Comparison of ENCODE assay signal across 17 cellular contexts in genomic region chr6:473759-474453, GRCh38.
DNase-seq lines count a peak whose midpoint lies in the region; ATAC-seq and TF ChIP-seq lines count a peak whose summit lies in the region.
"Had no signal": no experiment of that assay in that cellular context is flagged by ENCODE, and none has a peak within 500 bp of the region (broad histone marks: within the 10 kb centered on the region; RNA-seq: fewer than 3 reads in every experiment).

No MANE protein-coding gene starts in this region.

- H3K14ac ChIP-seq in trophoblast cell (ENCODE audit: low read length): no peak overlapping the region

- H3K4me3 Mint-ChIP-seq in activated CD4-positive, alpha-beta memory T cell treated with anti-CD3 and anti-CD28 coated beads for 36 hours: peak overlapping the region; percentile 44
- no peak overlapping the region for H3K4me3 Mint-ChIP-seq in activated CD4-positive, alpha-beta memory T cell treated with anti-CD3 and anti-CD28 coated beads, Interleukin-2, amount 10 ng/mL, durations not matched to agents 7 days and 5 days
- H3K4me3 Mint-ChIP-seq in activated naive CD8-positive, alpha-beta T cell treated with anti-CD3 and anti-CD28 coated beads, Interleukin-2, amount 50 U/mL, for 24 hours: no peak overlapping the region
- no peak overlapping the region for H3K4me3 Mint-ChIP-seq in progenitor cell of endocrine pancreas (ENCODE audit: low read depth)
- H3K4me3 Mint-ChIP-seq: mesothelial cell of epicardium had no signal

- no peak overlapping the region for H2BK12ac ChIP-seq in trophoblast cell (ENCODE audit: low read length)

- H2BK5ac ChIP-seq in trophoblast cell (ENCODE audit: low read depth, low read length, poor library complexity): no peak overlapping the region

- no peaks in the 10 kb centered on the region for H3K9me3 ChIP-seq in OCI-LY3 (ENCODE audit: insufficient read depth, low read length)
- no peaks in the 10 kb centered on the region for H3K9me3 ChIP-seq in trophoblast cell (ENCODE audit: insufficient read depth, low read depth, low read length)
- no peaks in the 10 kb centered on the region for H3K9me3 ChIP-seq in Karpas-422 (ENCODE audit: low read length)
- H3K9me3 ChIP-seq: vagina had no signal

- H3K9me2 ChIP-seq in Karpas-422 (replicated peaks; ENCODE audit: insufficient read depth, low read length): no peaks in the 10 kb centered on the region

- H3K4me2 ChIP-seq in OCI-LY3 (ENCODE audit: low read length) (peak overlapping the region; percentile 90), trophoblast cell (ENCODE audit: low read length) (no peak overlapping the region), Karpas-422 (ENCODE audit: low read depth, low read length, poor library complexity, severe bottlenecking) (no peak overlapping the region)

- CTCF ChIA-PET in activated CD4-positive, alpha-beta memory T cell treated with anti-CD3 and anti-CD28 coated beads for 36 hours (lab: Charles Lee): interaction anchor here (1.5 to 2.1 kb wide), 4 partner anchors 15 to 285 kb away, joined by 3 to 9 read pairs (median 3); no protein-coding TSS in a partner anchor
- CTCF ChIA-PET in activated CD4-positive, alpha-beta memory T cell treated with anti-CD3 and anti-CD28 coated beads, Interleukin-2, amount 10 ng/mL, durations not matched to agents 7 days and 5 days (lab: Charles Lee): no interaction called here

- H2BK120ac ChIP-seq in trophoblast cell (ENCODE audit: insufficient read depth, low read length, poor library complexity): no peak overlapping the region

- H2AFZ ChIP-seq in OCI-LY3 (ENCODE audit: low read depth, low read length): no peak overlapping the region
- H2AFZ ChIP-seq in trophoblast cell (ENCODE audit: insufficient read depth, low read length, poor library complexity): no peak overlapping the region
- no peak overlapping the region for H2AFZ ChIP-seq in Karpas-422 (ENCODE audit: low read length)

- peaks cover 69% of the 10 kb centered on the region for H3K4me1 Mint-ChIP-seq in activated CD4-positive, alpha-beta memory T cell treated with anti-CD3 and anti-CD28 coated beads for 36 hours (ENCODE audit: low read depth)
- peaks cover 56% of the 10 kb centered on the region for H3K4me1 Mint-ChIP-seq in activated CD4-positive, alpha-beta memory T cell treated with anti-CD3 and anti-CD28 coated beads, Interleukin-2, amount 10 ng/mL, durations not matched to agents 7 days and 5 days
- H3K4me1 Mint-ChIP-seq in activated naive CD8-positive, alpha-beta T cell treated with anti-CD3 and anti-CD28 coated beads, Interleukin-2, amount 50 U/mL, for 24 hours: peaks cover 61% of the 10 kb centered on the region
- peaks cover 2% of the 10 kb centered on the region for H3K4me1 Mint-ChIP-seq in progenitor cell of endocrine pancreas (ENCODE audit: low read depth)
- H3K4me1 Mint-ChIP-seq: mesothelial cell of epicardium had no signal

- H3K36me3 Mint-ChIP-seq in activated CD4-positive, alpha-beta memory T cell treated with anti-CD3 and anti-CD28 coated beads for 36 hours: no peaks in the 10 kb centered on the region
- no peaks in the 10 kb centered on the region for H3K36me3 Mint-ChIP-seq in activated CD4-positive, alpha-beta memory T cell treated with anti-CD3 and anti-CD28 coated beads, Interleukin-2, amount 10 ng/mL, durations not matched to agents 7 days and 5 days (ENCODE audit: low read depth)
- no peaks in the 10 kb centered on the region for H3K36me3 Mint-ChIP-seq in activated naive CD8-positive, alpha-beta T cell treated with anti-CD3 and anti-CD28 coated beads, Interleukin-2, amount 50 U/mL, for 24 hours (ENCODE audit: low read depth)
- no peaks in the 10 kb centered on the region for H3K36me3 Mint-ChIP-seq in progenitor cell of endocrine pancreas (ENCODE audit: insufficient read depth)
- H3K36me3 Mint-ChIP-seq: mesothelial cell of epicardium had no signal

- H3K36me3 ChIP-seq in OCI-LY3 (replicated peaks; ENCODE audit: low read depth, low read length) (no peaks in the 10 kb centered on the region), trophoblast cell (ENCODE audit: control insufficient read depth in 1 of 2, insufficient read depth in 2 of 2, low read length in 2 of 2) (no peaks in the 10 kb centered on the region), Karpas-422 (ENCODE audit: insufficient read depth, low read length) (no peaks in the 10 kb centered on the region)
- H3K36me3 ChIP-seq: vagina had no signal

- no peak for ATAC-seq in activated naive CD8-positive, alpha-beta T cell treated with anti-CD3 and anti-CD28 coated beads, Interleukin-2, amount 50 U/mL, for 24 hours

- no CpG with 5 or more reads among the region's 27 CpGs for WGBS in trophoblast cell (ENCODE audit: extremely low coverage, insufficient coverage, insufficient read length)

- no peak overlapping the region for H3K4ac ChIP-seq in trophoblast cell (ENCODE audit: low read depth, low read length)

- no peak overlapping the region for H4K91ac ChIP-seq in trophoblast cell (ENCODE audit: low read depth, low read length)

- no peaks in the 10 kb centered on the region for H3K9me3 Mint-ChIP-seq in activated CD4-positive, alpha-beta memory T cell treated with anti-CD3 and anti-CD28 coated beads for 36 hours
- no peaks in the 10 kb centered on the region for H3K9me3 Mint-ChIP-seq in activated CD4-positive, alpha-beta memory T cell treated with anti-CD3 and anti-CD28 coated beads, Interleukin-2, amount 10 ng/mL, durations not matched to agents 7 days and 5 days
- H3K9me3 Mint-ChIP-seq in activated naive CD8-positive, alpha-beta T cell treated with anti-CD3 and anti-CD28 coated beads, Interleukin-2, amount 50 U/mL, for 24 hours: no peaks in the 10 kb centered on the region
- no peaks in the 10 kb centered on the region for H3K9me3 Mint-ChIP-seq in progenitor cell of endocrine pancreas (ENCODE audit: low read depth)
- H3K9me3 Mint-ChIP-seq: mesothelial cell of epicardium had no signal

- peaks cover 33% of the 10 kb centered on the region for H3K79me2 ChIP-seq in OCI-LY3 (ENCODE audit: low read length)
- no peaks in the 10 kb centered on the region for H3K79me2 ChIP-seq in trophoblast cell (ENCODE audit: control insufficient read depth, insufficient read depth, low read length, poor library complexity)
- H3K79me2 ChIP-seq in Karpas-422 (ENCODE audit: low read length): no peaks in the 10 kb centered on the region

- no peak for DNase-seq in activated CD4-positive, alpha-beta memory T cell treated with anti-CD3 and anti-CD28 coated beads for 36 hours
- DNase-seq in activated CD4-positive, alpha-beta memory T cell treated with anti-CD3 and anti-CD28 coated beads, Interleukin-2, amount 10 ng/mL, durations not matched to agents 7 days and 5 days: no peak
- DNase-seq in activated naive CD8-positive, alpha-beta T cell treated with anti-CD3 and anti-CD28 coated beads, Interleukin-2, amount 50 U/mL, for 24 hours: no peak
- peak; percentile 3 to 23 for DNase-seq in trophoblast cell
- no peak for DNase-seq in NCI-H1092 (lab: John Stamatoyannopoulos, UW)
- DNase-seq in Karpas-422: no peak
- DNase-seq in progenitor cell of endocrine pancreas (ENCODE audit: low spot score, unreplicated experiment): no peak
- DNase-seq: glutamatergic neuron, GOT3, IMR-90, islet precursor cell, NCI-H1092 treated with DMSO at 0.1 percent for 48 hours, SW 1271 had no signal

- no peak overlapping the region for H4K8ac ChIP-seq in trophoblast cell (ENCODE audit: low read depth, low read length)

- no peak overlapping the region for H4K12ac ChIP-seq in trophoblast cell (ENCODE audit: low read depth, low read length)

- H3K9ac ChIP-seq in OCI-LY3 (ENCODE audit: low read length): peak overlapping the region; percentile 93
- H3K9ac ChIP-seq in trophoblast cell (ENCODE audit: low read length): no peak overlapping the region
- no peak overlapping the region for H3K9ac ChIP-seq in Karpas-422 (ENCODE audit: low read length)

- TF ChIP-seq CTCF in OCI-LY3 (IDR thresholded peaks at IDR 0.05; ENCODE audit: low read depth, low read length) (no peak), progenitor cell of endocrine pancreas (IDR thresholded peaks at IDR 0.05; ENCODE audit: unreplicated experiment) (no peak)

- H3K18ac ChIP-seq in trophoblast cell (ENCODE audit: low read length): no peak overlapping the region

- POLR2A ChIA-PET in activated CD4-positive, alpha-beta memory T cell treated with anti-CD3 and anti-CD28 coated beads for 36 hours (lab: Charles Lee): interaction anchor here (0.7 to 3.4 kb wide), 6 partner anchors 10 to 70 kb away, joined by 3 to 15 read pairs (median 4); no protein-coding TSS in a partner anchor
- POLR2A ChIA-PET in activated CD4-positive, alpha-beta memory T cell treated with anti-CD3 and anti-CD28 coated beads, Interleukin-2, amount 10 ng/mL, durations not matched to agents 7 days and 5 days (lab: Charles Lee): interaction anchor here (0.8 to 3.9 kb wide), 12 partner anchors 8 to 84 kb away, joined by 3 to 26 read pairs (median 6); no protein-coding TSS in a partner anchor

- no peak overlapping the region for H2AK5ac ChIP-seq in trophoblast cell (ENCODE audit: low read length)

- H3K79me1 ChIP-seq in trophoblast cell (ENCODE audit: low read length): no peaks in the 10 kb centered on the region

- H3K23ac ChIP-seq in trophoblast cell (ENCODE audit: low read length): no peak overlapping the region

- no peak overlapping the region for H3K27ac Mint-ChIP-seq in activated CD4-positive, alpha-beta memory T cell treated with anti-CD3 and anti-CD28 coated beads for 36 hours
- no peak overlapping the region for H3K27ac Mint-ChIP-seq in activated CD4-positive, alpha-beta memory T cell treated with anti-CD3 and anti-CD28 coated beads, Interleukin-2, amount 10 ng/mL, durations not matched to agents 7 days and 5 days
- H3K27ac Mint-ChIP-seq in activated naive CD8-positive, alpha-beta T cell treated with anti-CD3 and anti-CD28 coated beads, Interleukin-2, amount 50 U/mL, for 24 hours: peak overlapping the region; percentile 79
- H3K27ac Mint-ChIP-seq in progenitor cell of endocrine pancreas: no peak overlapping the region
- H3K27ac Mint-ChIP-seq: mesothelial cell of epicardium had no signal

- peak overlapping the region; percentile 98 for H3K27ac ChIP-seq in OCI-LY3 (ENCODE audit: low read length)
- H3K27ac ChIP-seq in trophoblast cell (ENCODE audit: low read depth, low read length): no peak overlapping the region
- H3K27ac ChIP-seq in Karpas-422 (ENCODE audit: low read length): no peak overlapping the region
- H3K27ac ChIP-seq: epithelial cell of prostate, vagina had no signal

- no peaks in the 10 kb centered on the region for H4K20me1 ChIP-seq in OCI-LY3 (ENCODE audit: insufficient read depth, low read length)
- H4K20me1 ChIP-seq in Karpas-422 (ENCODE audit: insufficient read depth, low read depth, low read length): no peaks in the 10 kb centered on the region

- peaks cover 91% of the 10 kb centered on the region for H3K4me1 ChIP-seq in OCI-LY3 (ENCODE audit: low read length)
- H3K4me1 ChIP-seq in trophoblast cell (ENCODE audit: control insufficient read depth in 1 of 2, insufficient read depth in 2 of 2, low read length in 2 of 2): no peaks in the 10 kb centered on the region
- H3K4me1 ChIP-seq in Karpas-422 (ENCODE audit: low read length): peaks cover 5% of the 10 kb centered on the region; the same call in 1 of the 2 replicates
- H3K4me1 ChIP-seq: vagina had no signal

- peaks cover 5% of the 10 kb centered on the region for H3K27me3 Mint-ChIP-seq in activated CD4-positive, alpha-beta memory T cell treated with anti-CD3 and anti-CD28 coated beads for 36 hours
- H3K27me3 Mint-ChIP-seq in activated CD4-positive, alpha-beta memory T cell treated with anti-CD3 and anti-CD28 coated beads, Interleukin-2, amount 10 ng/mL, durations not matched to agents 7 days and 5 days: peaks cover 45% of the 10 kb centered on the region
- H3K27me3 Mint-ChIP-seq in activated naive CD8-positive, alpha-beta T cell treated with anti-CD3 and anti-CD28 coated beads, Interleukin-2, amount 50 U/mL, for 24 hours: no peaks in the 10 kb centered on the region
- H3K27me3 Mint-ChIP-seq in progenitor cell of endocrine pancreas: peaks cover 18% of the 10 kb centered on the region

- peak overlapping the region; percentile 30 for H3K4me3 ChIP-seq in OCI-LY3 (ENCODE audit: low read length)
- no peak overlapping the region for H3K4me3 ChIP-seq in trophoblast cell (ENCODE audit: low read depth, low read length)
- H3K4me3 ChIP-seq in Karpas-422 (ENCODE audit: low read length): no peak overlapping the region
- H3K4me3 ChIP-seq: vagina had no signal

- intact Hi-C loops in activated CD4-positive, alpha-beta memory T cell treated with anti-CD3 and anti-CD28 coated beads for 36 hours (cut with micrococcal nuclease): loop anchor here (1.0 to 2.0 kb wide), 2 partner anchors 16 to 19 kb away; no protein-coding TSS in a partner anchor

- H3K27me3 ChIP-seq in OCI-LY3 (ENCODE audit: low read depth, low read length): no peaks in the 10 kb centered on the region
- H3K27me3 ChIP-seq in trophoblast cell (ENCODE audit: insufficient read depth, low read length): no peaks in the 10 kb centered on the region
- H3K27me3 ChIP-seq in Karpas-422 (ENCODE audit: low read length): no peaks in the 10 kb centered on the region
- H3K27me3 ChIP-seq: vagina had no signal

Comparison
In these comparisons a context has a peak if more than half of its experiments do, and no peak if none do; other contexts are left out.
1. DNase-seq: peak in trophoblast cell (2 of 2); none in activated CD4-positive, alpha-beta memory T cell treated with anti-CD3 and anti-CD28 coated beads for 36 hours (single experiment), activated CD4-positive, alpha-beta memory T cell treated with anti-CD3 and anti-CD28 coated beads, Interleukin-2, amount 10 ng/mL, durations not matched to agents 7 days and 5 days (single experiment), activated naive CD8-positive, alpha-beta T cell treated with anti-CD3 and anti-CD28 coated beads, Interleukin-2, amount 50 U/mL, for 24 hours (single experiment), NCI-H1092 (single experiment), Karpas-422 (single experiment) and progenitor cell of endocrine pancreas (single experiment).